1 cellular context compared by ENCODE assay signal in genomic region chr19:55462722-55463121, GRCh38.
TF ChIP-seq lines count a peak whose summit lies in the region.

No MANE protein-coding gene starts in this region.

TF ChIP-seq in HCT116, 20 proteins besides CTCF, POLR2A, EP300 and RAD21:
- TF ChIP-seq SP1 (IDR thresholded peaks at IDR 0.05; ENCODE audit: low read depth) (no peak), MAX (IDR thresholded peaks at IDR 0.05) (0 out of 2 replicates have a peak, but pooled peaks have one; percentile 4)
